In the genomic region with DNA sequence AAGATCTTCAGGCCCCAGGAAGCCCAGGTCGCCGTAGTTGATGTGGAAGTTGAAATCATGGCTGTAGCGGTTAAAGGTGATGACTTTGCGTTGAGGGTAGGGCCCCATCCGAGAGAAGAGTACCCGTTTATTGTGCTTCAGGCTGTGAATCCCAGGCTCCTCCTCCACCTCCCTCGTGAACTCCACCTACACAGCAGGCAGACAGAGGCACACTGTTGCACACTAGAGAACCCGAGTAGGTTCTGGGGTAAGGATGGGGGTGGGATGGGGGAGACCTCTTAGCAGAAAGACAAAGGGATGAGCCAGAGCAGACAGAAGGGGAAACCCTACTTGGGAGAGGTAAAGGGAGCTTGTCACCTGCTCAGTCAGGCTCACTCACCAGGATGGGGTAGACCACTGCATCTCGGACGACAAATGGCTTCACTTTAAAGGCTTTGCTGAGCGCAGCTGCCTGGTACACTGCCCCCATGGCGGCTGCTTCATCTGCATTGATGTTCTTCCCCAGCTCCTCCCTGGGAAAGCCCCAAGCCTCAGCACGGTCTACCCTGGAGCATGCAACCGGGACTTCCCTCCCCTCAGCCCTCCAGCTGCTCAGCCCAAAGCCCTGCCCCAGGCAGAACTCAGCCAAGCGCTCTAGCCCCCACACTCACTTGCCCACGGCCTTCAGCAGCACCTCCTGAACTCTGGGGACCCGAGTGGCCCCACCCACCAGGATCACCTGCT, we compare ENCODE assay signal across 14 cellular contexts. TPM values are rescaled to one million over a fixed set of nuclear protein-coding genes. Genes with fewer than 3 reads are reported as not detected.
DNase-seq lines count a peak whose midpoint lies in the region; ATAC-seq, FAIRE-seq and TF ChIP-seq lines count a peak whose summit lies in the region.
"Had no signal": no experiment of that assay in that cellular context is flagged by ENCODE, and none has a peak within 500 bp of the region (broad histone marks: within the 10 kb centered on the region; RNA-seq: fewer than 3 reads in every experiment).

No MANE protein-coding gene starts in this region.

- no peaks in the 10 kb centered on the region for H3K27me3 Mint-ChIP-seq in WTC11 (ENCODE audit: low read depth)
- H3K27me3 Mint-ChIP-seq in CD8-positive, alpha-beta memory T cell: no peaks in the 10 kb centered on the region

- FAIRE-seq in GM12892 (lab: Jason Lieb, UNC) (peak; percentile 100), K562 (lab: Jason Lieb, UNC) (no peak)
- FAIRE-seq: islet of Langerhans had no signal

- TF ChIP-seq EP300 in K562 (IDR thresholded peaks at IDR 0.05; ENCODE audit: low read length): no peak

- no peaks in the 10 kb centered on the region for H3K9me3 Mint-ChIP-seq in WTC11
- H3K9me3 Mint-ChIP-seq in CD8-positive, alpha-beta memory T cell: no peaks in the 10 kb centered on the region

- H4K20me1 ChIP-seq in K562 (replicated peaks; ENCODE audit: control insufficient read depth, insufficient read depth, low read length): no peaks in the 10 kb centered on the region

- TF ChIP-seq CTCF in K562 (IDR thresholded peaks at IDR 0.05 in 2 of 3, conservative IDR thresholded peaks at IDR 0.05 in 1 of 3; ENCODE audit: insufficient read depth in 2 of 3, low read depth in 1 of 3, low read length in 3 of 3) (no peak), WTC11 (IDR thresholded peaks at IDR 0.05) (no peak)

- in situ Hi-C loops in K562 (cut with MboI): no loop called here

- H3K4me2 ChIP-seq in K562 (ENCODE audit: insufficient read depth, low read length): no peak overlapping the region

- H3K4me3 ChIP-seq in K562: no peak overlapping the region
- H3K4me3 ChIP-seq in CD8-positive, alpha-beta memory T cell (ENCODE audit: low read length): no peak overlapping the region
- H3K4me3 ChIP-seq: body of pancreas, tibial nerve had no signal

- DNase-seq in GM12892 (ENCODE audit: insufficient read length) (no peak), K562 (ENCODE audit: extremely low read depth in 1 of 4, low spot score in 3 of 4) (peak in 1 of 4 experiments; percentile 5), DMS 273 (lab: John Stamatoyannopoulos, UW; ENCODE audit: unreplicated experiment) (no peak), C1 segment of cervical spinal cord (lab: John Stamatoyannopoulos, UW) (no peak), WTC11 (ENCODE audit: low spot score) (no peak)
- no peak for DNase-seq in CD8-positive, alpha-beta memory T cell
- DNase-seq: body of pancreas, NCI-H1694 treated with DMSO at 0.1 percent for 48 hours, occipital lobe had no signal

- peaks cover 27% of the 10 kb centered on the region for H3K79me2 ChIP-seq in K562 (ENCODE audit: control insufficient read depth, insufficient read depth, low read length)

- H3K4me3 Mint-ChIP-seq in WTC11: no peak overlapping the region
- peak overlapping the region in 2 of 7 donors; percentile 8 to 34 for H3K4me3 Mint-ChIP-seq in CD8-positive, alpha-beta memory T cell

- CTCF ChIA-PET in K562 (lab: Yijun Ruan, JAX; ENCODE audit: low intra/inter-chr PET ratio) (no interaction called here), WTC11 (lab: Charles Lee) (no interaction called here)
- CTCF ChIA-PET in CD8-positive, alpha-beta memory T cell (lab: Charles Lee): interaction anchor here (1.2 kb wide), 1 partner anchor 32 kb away, joined by 3 read pairs; no protein-coding TSS in a partner anchor

- no peaks in the 10 kb centered on the region for H3K27me3 ChIP-seq in K562 (ENCODE audit: control insufficient read depth in 2 of 2, insufficient read depth in 2 of 2, low read length in 2 of 2)
- H3K27me3 ChIP-seq in CD8-positive, alpha-beta memory T cell (ENCODE audit: insufficient read depth, low read length, poor library complexity, severe bottlenecking): no peaks in the 10 kb centered on the region
- H3K27me3 ChIP-seq: body of pancreas, tibial nerve had no signal

- H3K36me3 Mint-ChIP-seq in WTC11: peaks cover 83% of the 10 kb centered on the region
- peaks cover 19 to 94% (median 20%) of the 10 kb centered on the region in 3 donors for H3K36me3 Mint-ChIP-seq in CD8-positive, alpha-beta memory T cell

- intact Hi-C loops in K562 (cut with micrococcal nuclease): no loop called here

- peaks cover 8 to 15% of the 10 kb centered on the region in 2 experiments; a peak in 3 of 5 replicates for H3K4me1 ChIP-seq in K562 (replicated peaks in 1 of 2; ENCODE audit: control insufficient read depth in 2 of 2, insufficient read depth in 2 of 2, low read length in 2 of 2)
- H3K4me1 ChIP-seq in CD8-positive, alpha-beta memory T cell (ENCODE audit: insufficient read depth, low read length): peaks cover 13% of the 10 kb centered on the region

- 87% methylated on average over 17 of the region's 17 CpGs for WGBS in K562 (ENCODE audit: insufficient coverage, low coverage, missing lambda C conversion rate)

- H3K27ac Mint-ChIP-seq in WTC11: no peak overlapping the region
- peak overlapping the region in 4 of 8 donors; percentile 43 to 73 (median 52) for H3K27ac Mint-ChIP-seq in CD8-positive, alpha-beta memory T cell

- ATAC-seq in GM19023 (IDR thresholded peaks at IDR 0.05; ENCODE audit: unreplicated experiment) (peak; percentile 59), HG02981 (IDR thresholded peaks at IDR 0.05; ENCODE audit: unreplicated experiment) (peak; percentile 40), K562 (no peak), WTC11 (no peak)
- ATAC-seq: body of pancreas, esophagus mucosa had no signal

- H3K27ac ChIP-seq in K562 (ENCODE audit: extremely low read depth, low read depth, low read length): no peak overlapping the region
- H3K27ac ChIP-seq in CD8-positive, alpha-beta memory T cell (ENCODE audit: low read depth, low read length): no peak overlapping the region
- H3K27ac ChIP-seq: body of pancreas had no signal

- peaks cover 92% of the 10 kb centered on the region for H3K36me3 ChIP-seq in K562 (ENCODE audit: control insufficient read depth, insufficient read depth, low read length)
- H3K36me3 ChIP-seq in CD8-positive, alpha-beta memory T cell (ENCODE audit: insufficient read depth, low read length): peaks cover 76% of the 10 kb centered on the region

- no peak for TF ChIP-seq RAD21 in K562 (CRISPR knock-in tag; conservative IDR thresholded peaks at IDR 0.05 in 1 of 2, IDR thresholded peaks at IDR 0.05 in 1 of 2)

- TSS peak; percentile 4 for BruUV-seq in K562 (replicated peaks; lab: Mats Ljungman, UMichigan)

- H2AFZ ChIP-seq in K562 (ENCODE audit: low read depth, low read length): no peak overlapping the region

- H3K4me1 Mint-ChIP-seq in WTC11: peaks cover 9% of the 10 kb centered on the region
- peaks cover 24 to 44% (median 32%) of the 10 kb centered on the region in 3 donors for H3K4me1 Mint-ChIP-seq in CD8-positive, alpha-beta memory T cell

- no peaks in the 10 kb centered on the region for H3K9me3 ChIP-seq in K562 (replicated peaks; ENCODE audit: control insufficient read depth, insufficient read depth, low read depth, low read length)
- H3K9me3 ChIP-seq in CD8-positive, alpha-beta memory T cell (ENCODE audit: low read length): no peaks in the 10 kb centered on the region
- H3K9me3 ChIP-seq: body of pancreas, tibial nerve had no signal

- POLR2A ChIA-PET in K562 (lab: Yijun Ruan, JAX) (interaction anchor here (0.6 to 8.8 kb wide), 6 partner anchors 7 to 58 kb away, joined by 3 to 132 read pairs (median 4); no protein-coding TSS in a partner anchor), WTC11 (lab: Charles Lee) (interaction anchor here (1.1 kb wide), 1 partner anchor 48 kb away, joined by 3 read pairs; no protein-coding TSS in a partner anchor)
- POLR2A ChIA-PET in CD8-positive, alpha-beta memory T cell (lab: Charles Lee): interaction anchor here (0.6 kb wide), 2 partner anchors 34 to 43 kb away, joined by 3 read pairs; no protein-coding TSS in a partner anchor

- TF ChIP-seq POLR2A in GM12892 (IDR thresholded peaks at IDR 0.05; ENCODE audit: low read depth, low read length) (peak; percentile 64), K562 (conservative IDR thresholded peaks at IDR 0.05) (no peak)

- H3K9me1 ChIP-seq in K562 (ENCODE audit: control insufficient read depth, insufficient read depth, low read length): peaks cover 3% of the 10 kb centered on the region

- H3K9ac ChIP-seq in K562 (ENCODE audit: insufficient read depth in 1 of 2, low read depth in 2 of 2, low read length in 2 of 2): peak overlapping the region in 1 of 2 experiments; percentile 41; a peak in 1 of 4 replicates

RNA-seq across cellular contexts. Expression of a gene that starts 5.4 kb away (rescaled TPM):
- polyA plus RNA-seq in GM12892 (2012; ENCODE audit: missing spikeins): 61.7 TPM
- 358 and 605 TPM in 2 replicates for total RNA-seq in K562 (2011; cell fraction: chromatin; rRNA removed; ENCODE audit: low replicate concordance)
- total RNA-seq in K562 (2011; cell fraction: nucleolus; rRNA removed): 442 and 449 TPM in 2 replicates
- total RNA-seq in K562 (2011; cell fraction: nucleoplasm; rRNA removed): 467 and 490 TPM in 2 replicates
- total RNA-seq in K562 (2014; rRNA removed) (128 and 132 TPM in 2 replicates), K562 (2014; rRNA removed; fragmentation: Illumina TruSeq; extraction: Trizol) (95.2 and 104 TPM in 2 replicates), K562 (2015; rRNA removed; fragmentation: Illumina TruSeq; extraction: Trizol) (124 and 125 TPM in 2 replicates), K562 (2021) (193 and 197 TPM in 2 replicates), WTC11 (2021) (212 to 276 TPM (median 218 TPM) in 3 replicates)
- polyA plus RNA-seq in K562 (2011; rRNA removed) (159 and 196 TPM in 2 replicates), K562 (2014; fragmentation: Illumina TruSeq; extraction: Trizol) (180 and 197 TPM in 2 replicates), K562 (2014; fragmentation: Nextera tagmentation; extraction: Ambion mirVana) (10 to 100 TPM; 19.5 to 46.2 TPM), K562 (2014; rRNA removed) (145 and 151 TPM in 2 replicates)
- polyA plus RNA-seq in K562 (2011; cell fraction: cytosol; rRNA removed): 195 and 205 TPM in 2 replicates
- 158 and 198 TPM in 2 replicates for polyA plus RNA-seq in K562 (2011; cell fraction: nucleus; rRNA removed)
- polyA plus RNA-seq in K562 (2012): 135 and 352 TPM in 2 replicates
- polyA minus RNA-seq in K562 (2011; rRNA and poly(A)+ RNA removed): 167 and 177 TPM in 2 replicates
- 92.7 and 93.6 TPM in 2 replicates for polyA minus RNA-seq in K562 (2011; cell fraction: cytosol; rRNA and poly(A)+ RNA removed)
- polyA minus RNA-seq in K562 (2011; cell fraction: nucleus; rRNA and poly(A)+ RNA removed): 42.5 and 79.6 TPM in 2 replicates
- 100 to 1,000 TPM; 181 TPM for total RNA-seq in CD8-positive, alpha-beta memory T cell
- 33.4 TPM for polyA plus RNA-seq in CD8-positive, alpha-beta memory T cell

RNA-seq across cellular contexts. Expression of a gene that starts 16.0 kb away (rescaled TPM):
- 26.5 TPM for polyA plus RNA-seq in GM12892 (2012; ENCODE audit: missing spikeins)
- 48.5 and 85.1 TPM in 2 replicates for total RNA-seq in K562 (2011; cell fraction: chromatin; rRNA removed; ENCODE audit: low replicate concordance)
- 45.9 and 54.7 TPM in 2 replicates for total RNA-seq in K562 (2011; cell fraction: nucleolus; rRNA removed)
- 43.9 and 49.8 TPM in 2 replicates for total RNA-seq in K562 (2011; cell fraction: nucleoplasm; rRNA removed)
- total RNA-seq in K562 (2014; rRNA removed) (31.2 and 38.7 TPM in 2 replicates), K562 (2014; rRNA removed; fragmentation: Illumina TruSeq; extraction: Trizol) (20.4 and 23.0 TPM in 2 replicates), K562 (2015; rRNA removed; fragmentation: Illumina TruSeq; extraction: Trizol) (31.3 and 33.5 TPM in 2 replicates), K562 (2021) (25.5 and 28.6 TPM in 2 replicates), WTC11 (2021) (17.2 to 20.2 TPM (median 18.4 TPM) in 3 replicates)
- polyA plus RNA-seq in K562 (2011; rRNA removed) (14.1 and 16.7 TPM in 2 replicates), K562 (2014; fragmentation: Illumina TruSeq; extraction: Trizol) (31.1 and 35.5 TPM in 2 replicates), K562 (2014; fragmentation: Nextera tagmentation; extraction: Ambion mirVana) (10 to 100 TPM; 19.7 to 31.6 TPM), K562 (2014; rRNA removed) (24.9 and 27.5 TPM in 2 replicates)
- polyA plus RNA-seq in K562 (2011; cell fraction: cytosol; rRNA removed): 19.3 and 19.7 TPM in 2 replicates
- 37.0 and 59.4 TPM in 2 replicates for polyA plus RNA-seq in K562 (2011; cell fraction: nucleus; rRNA removed)
- polyA plus RNA-seq in K562 (2012): 30.8 and 37.2 TPM in 2 replicates
- polyA minus RNA-seq in K562 (2011; rRNA and poly(A)+ RNA removed): 20.5 and 26.5 TPM in 2 replicates
- polyA minus RNA-seq in K562 (2011; cell fraction: cytosol; rRNA and poly(A)+ RNA removed): 17.9 and 24.6 TPM in 2 replicates
- 16.6 and 18.9 TPM in 2 replicates for polyA minus RNA-seq in K562 (2011; cell fraction: nucleus; rRNA and poly(A)+ RNA removed)
- 10 to 100 TPM; 25.3 to 26.0 TPM for total RNA-seq in CD8-positive, alpha-beta memory T cell
- polyA plus RNA-seq in CD8-positive, alpha-beta memory T cell: 51.5 TPM

RNA-seq across cellular contexts. Expression of a gene that starts 20.9 kb away (rescaled TPM):
- polyA plus RNA-seq in GM12892 (2012; ENCODE audit: missing spikeins): 32.5 TPM
- 93.5 and 200 TPM in 2 replicates for total RNA-seq in K562 (2011; cell fraction: chromatin; rRNA removed; ENCODE audit: low replicate concordance)
- total RNA-seq in K562 (2011; cell fraction: nucleolus; rRNA removed): 179 and 193 TPM in 2 replicates
- total RNA-seq in K562 (2011; cell fraction: nucleoplasm; rRNA removed): 133 and 149 TPM in 2 replicates
- 27.9 and 34.1 TPM in 2 replicates for total RNA-seq in K562 (2014; rRNA removed)
- 34.5 and 35.7 TPM in 2 replicates for total RNA-seq in K562 (2014; rRNA removed; fragmentation: Illumina TruSeq; extraction: Trizol)
- 27.9 and 28.2 TPM in 2 replicates for total RNA-seq in K562 (2015; rRNA removed; fragmentation: Illumina TruSeq; extraction: Trizol)
- total RNA-seq in K562 (2021): 48.8 and 49.8 TPM in 2 replicates
- 73.9 and 87.9 TPM in 2 replicates for polyA plus RNA-seq in K562 (2011; rRNA removed)
- polyA plus RNA-seq in K562 (2011; cell fraction: cytosol; rRNA removed): 125 and 133 TPM in 2 replicates
- 272 and 287 TPM in 2 replicates for polyA plus RNA-seq in K562 (2011; cell fraction: nucleus; rRNA removed)
- polyA plus RNA-seq in K562 (2012): 36.4 and 40.1 TPM in 2 replicates
- 54.6 and 55.2 TPM in 2 replicates for polyA plus RNA-seq in K562 (2014; fragmentation: Illumina TruSeq; extraction: Trizol)
- 10 to 100 TPM; 24.7 to 40.7 TPM for polyA plus RNA-seq in K562 (2014; fragmentation: Nextera tagmentation; extraction: Ambion mirVana)
- polyA plus RNA-seq in K562 (2014; rRNA removed): 54.6 and 55.0 TPM in 2 replicates
- polyA minus RNA-seq in K562 (2011; rRNA and poly(A)+ RNA removed): 95.1 and 110 TPM in 2 replicates
- polyA minus RNA-seq in K562 (2011; cell fraction: cytosol; rRNA and poly(A)+ RNA removed): 31.7 and 35.4 TPM in 2 replicates
- 44.6 and 66.4 TPM in 2 replicates for polyA minus RNA-seq in K562 (2011; cell fraction: nucleus; rRNA and poly(A)+ RNA removed)
- 48.6 to 57.0 TPM (median 54.5 TPM) in 3 replicates for total RNA-seq in WTC11 (2021)
- total RNA-seq in CD8-positive, alpha-beta memory T cell: 10 to 100 TPM; 22.7 to 28.5 TPM
- polyA plus RNA-seq in CD8-positive, alpha-beta memory T cell: 11.3 TPM

RNA-seq across cellular contexts. Expression of a gene that starts 33.0 kb away (rescaled TPM):
- polyA plus RNA-seq in GM12892 (2012; ENCODE audit: missing spikeins): 55.2 TPM
- 76.0 and 138 TPM in 2 replicates for total RNA-seq in K562 (2011; cell fraction: chromatin; rRNA removed; ENCODE audit: low replicate concordance)
- total RNA-seq in K562 (2011; cell fraction: nucleolus; rRNA removed): 134 and 149 TPM in 2 replicates
- 122 and 136 TPM in 2 replicates for total RNA-seq in K562 (2011; cell fraction: nucleoplasm; rRNA removed)
- 132 and 142 TPM in 2 replicates for total RNA-seq in K562 (2014; rRNA removed)
- 142 and 147 TPM in 2 replicates for total RNA-seq in K562 (2014; rRNA removed; fragmentation: Illumina TruSeq; extraction: Trizol)
- 137 and 139 TPM in 2 replicates for total RNA-seq in K562 (2015; rRNA removed; fragmentation: Illumina TruSeq; extraction: Trizol)
- 139 TPM in 2 replicates for total RNA-seq in K562 (2021)
- polyA plus RNA-seq in K562 (2011; rRNA removed): 205 and 232 TPM in 2 replicates
- 349 and 363 TPM in 2 replicates for polyA plus RNA-seq in K562 (2011; cell fraction: cytosol; rRNA removed)
- 108 and 126 TPM in 2 replicates for polyA plus RNA-seq in K562 (2011; cell fraction: nucleus; rRNA removed)
- 139 and 188 TPM in 2 replicates for polyA plus RNA-seq in K562 (2012)
- polyA plus RNA-seq in K562 (2014; fragmentation: Illumina TruSeq; extraction: Trizol): 121 and 127 TPM in 2 replicates
- 100 to 1,000 TPM; 455 to 524 TPM for polyA plus RNA-seq in K562 (2014; fragmentation: Nextera tagmentation; extraction: Ambion mirVana)
- polyA plus RNA-seq in K562 (2014; rRNA removed): 152 and 159 TPM in 2 replicates
- 121 and 192 TPM in 2 replicates for polyA minus RNA-seq in K562 (2011; rRNA and poly(A)+ RNA removed)
- polyA minus RNA-seq in K562 (2011; cell fraction: cytosol; rRNA and poly(A)+ RNA removed): 33.1 and 51.2 TPM in 2 replicates
- 44.2 and 59.3 TPM in 2 replicates for polyA minus RNA-seq in K562 (2011; cell fraction: nucleus; rRNA and poly(A)+ RNA removed)
- 65.1 to 75.7 TPM (median 65.5 TPM) in 3 replicates for total RNA-seq in WTC11 (2021)
- 100 to 1,000 TPM; 154 TPM for total RNA-seq in CD8-positive, alpha-beta memory T cell
- polyA plus RNA-seq in CD8-positive, alpha-beta memory T cell: 125 TPM

RNA-seq across cellular contexts. Expression of a gene that starts 33.1 kb away (rescaled TPM):
- 28.2 TPM for polyA plus RNA-seq in GM12892 (2012; ENCODE audit: missing spikeins)
- total RNA-seq in K562 (2011; cell fraction: chromatin; rRNA removed; ENCODE audit: low replicate concordance): 269 and 490 TPM in 2 replicates
- 337 and 417 TPM in 2 replicates for total RNA-seq in K562 (2011; cell fraction: nucleolus; rRNA removed)
- total RNA-seq in K562 (2011; cell fraction: nucleoplasm; rRNA removed): 304 and 321 TPM in 2 replicates
- 82.8 and 118 TPM in 2 replicates for total RNA-seq in K562 (2014; rRNA removed)
- total RNA-seq in K562 (2014; rRNA removed; fragmentation: Illumina TruSeq; extraction: Trizol): 108 and 113 TPM in 2 replicates
- total RNA-seq in K562 (2015; rRNA removed; fragmentation: Illumina TruSeq; extraction: Trizol): 52.3 and 56.9 TPM in 2 replicates
- 272 and 282 TPM in 2 replicates for total RNA-seq in K562 (2021)
- 311 and 380 TPM in 2 replicates for polyA plus RNA-seq in K562 (2011; rRNA removed)
- polyA plus RNA-seq in K562 (2011; cell fraction: cytosol; rRNA removed): 268 and 371 TPM in 2 replicates
- 618 and 678 TPM in 2 replicates for polyA plus RNA-seq in K562 (2011; cell fraction: nucleus; rRNA removed)
- 146 and 173 TPM in 2 replicates for polyA plus RNA-seq in K562 (2012)
- 286 and 323 TPM in 2 replicates for polyA plus RNA-seq in K562 (2014; fragmentation: Illumina TruSeq; extraction: Trizol)
- polyA plus RNA-seq in K562 (2014; fragmentation: Nextera tagmentation; extraction: Ambion mirVana): 100 to 1,000 TPM; 308 to 385 TPM
- 294 and 314 TPM in 2 replicates for polyA plus RNA-seq in K562 (2014; rRNA removed)
- 161 and 230 TPM in 2 replicates for polyA minus RNA-seq in K562 (2011; rRNA and poly(A)+ RNA removed)
- polyA minus RNA-seq in K562 (2011; cell fraction: cytosol; rRNA and poly(A)+ RNA removed): 85.6 and 104 TPM in 2 replicates
- polyA minus RNA-seq in K562 (2011; cell fraction: nucleus; rRNA and poly(A)+ RNA removed): 144 and 221 TPM in 2 replicates
- 55.4 to 64.4 TPM (median 62.3 TPM) in 3 replicates for total RNA-seq in WTC11 (2021)
- 10 to 100 TPM; 35.5 to 38.4 TPM for total RNA-seq in CD8-positive, alpha-beta memory T cell
- polyA plus RNA-seq in CD8-positive, alpha-beta memory T cell: 21.8 TPM

Comparison
In these comparisons a context has a peak if more than half of its experiments do, and no peak if none do; other contexts are left out.
1. ATAC-seq: peak in GM19023 (single experiment) and HG02981 (single experiment); none in K562 (single experiment) and WTC11 (single experiment).